Comparison of ENCODE assay signal across 20 cellular contexts in the genomic region with DNA sequence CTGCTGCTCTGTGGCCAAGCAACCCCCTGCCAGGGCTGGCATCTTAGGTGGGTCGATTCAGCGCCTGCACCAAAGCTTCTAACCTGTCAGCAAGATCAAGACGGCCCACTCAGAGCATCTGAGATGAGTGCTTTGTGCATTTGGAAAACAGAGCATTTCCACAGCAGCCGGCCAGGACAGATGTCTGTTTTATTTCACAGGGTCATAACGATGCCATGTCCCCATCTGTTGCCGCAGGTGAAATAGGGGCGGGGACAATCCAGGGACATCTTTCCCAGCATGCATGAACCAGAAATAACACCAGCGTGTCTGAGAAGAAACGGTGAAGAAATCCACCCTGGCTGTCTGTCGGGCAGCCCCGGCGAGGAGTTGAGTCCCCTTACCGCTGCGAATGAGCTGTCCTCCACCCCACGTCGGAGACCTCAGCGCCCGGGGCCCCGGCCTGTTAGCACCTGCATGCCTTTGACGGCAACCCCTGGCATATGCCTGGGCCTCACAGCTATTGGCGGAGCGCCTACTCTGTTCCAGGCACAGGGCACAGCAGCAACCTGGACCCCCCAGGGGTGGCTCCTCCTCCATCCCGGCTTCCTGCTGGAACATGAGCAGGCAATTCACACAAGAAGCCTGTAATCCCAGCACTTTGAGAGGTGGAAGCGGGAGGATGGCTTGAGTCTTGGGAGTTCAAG. TPM values are rescaled to one million over a fixed set of nuclear protein-coding genes. Genes with fewer than 3 reads are reported as not detected.
DNase-seq lines count a peak whose midpoint lies in the region; ATAC-seq and TF ChIP-seq lines count a peak whose summit lies in the region.
"Had no signal": no experiment of that assay in that cellular context is flagged by ENCODE, and none has a peak within 500 bp of the region (broad histone marks: within the 10 kb centered on the region; RNA-seq: fewer than 3 reads in every experiment).

No MANE protein-coding gene starts in this region.

- peaks cover 6% of the 10 kb centered on the region for H3F3A ChIP-seq in smooth muscle cell (ENCODE audit: low read depth)

- no peaks in the 10 kb centered on the region for H4K20me1 ChIP-seq in smooth muscle cell (ENCODE audit: low read depth)

- H3K27ac ChIP-seq in heart left ventricle, result no peak overlapping the region
- no peak overlapping the region for H3K27ac ChIP-seq in foreskin keratinocyte
- H3K27ac ChIP-seq in smooth muscle cell (ENCODE audit: low read depth), result peak overlapping the region; percentile 55
- H3K27ac ChIP-seq: HL-60, left ventricle myocardium inferior, tibial artery had no signal

- peaks cover 0 to 19% (median 0%) of the 10 kb centered on the region in 12 donors for H3K4me1 ChIP-seq in heart left ventricle
- H3K4me1 ChIP-seq in foreskin keratinocyte, result peaks cover 3% of the 10 kb centered on the region
- peaks cover 14% of the 10 kb centered on the region for H3K4me1 ChIP-seq in smooth muscle cell (ENCODE audit: low read depth)
- H3K4me1 ChIP-seq: tibial artery had no signal

- no peak overlapping the region for H3K4me3 Mint-ChIP-seq in endothelial cell (ENCODE audit: unreplicated experiment)
- H3K4me3 Mint-ChIP-seq: activated CD4-positive, alpha-beta T cell treated with anti-CD3 and anti-CD28 coated beads, Interleukin-2, amount 10 ng/mL, durations not matched to agents 7 days and 5 days; activated naive CD4-positive, alpha-beta T cell treated with anti-CD3 and anti-CD28 coated beads for 36 hours; CD4-positive, alpha-beta T cell had no signal

- no peak overlapping the region for H3K9ac ChIP-seq in smooth muscle cell (ENCODE audit: low read depth)

- intact Hi-C loops in cardiac septum (cut with DNase I) (no loop called here), heart left ventricle (cut with DNase I) (no loop called here)

- TF ChIP-seq CTCF in heart left ventricle (IDR thresholded peaks at IDR 0.05) (no peak), foreskin keratinocyte (conservative IDR thresholded peaks at IDR 0.05) (no peak), smooth muscle cell (IDR thresholded peaks at IDR 0.05; ENCODE audit: borderline replicate concordance, insufficient read depth, poor library complexity, severe bottlenecking) (no peak), endothelial cell (IDR thresholded peaks at IDR 0.05; ENCODE audit: unreplicated experiment) (no peak)

- no peaks in the 10 kb centered on the region for H3K79me2 ChIP-seq in smooth muscle cell (ENCODE audit: low read depth)

- H2AFZ ChIP-seq in smooth muscle cell (ENCODE audit: low read depth), result no peak overlapping the region

- H3K36me3 ChIP-seq in heart left ventricle, result no peaks in the 10 kb centered on the region
- no peaks in the 10 kb centered on the region for H3K36me3 ChIP-seq in smooth muscle cell (ENCODE audit: low read depth)
- H3K36me3 ChIP-seq: left ventricle myocardium inferior, tibial artery had no signal

- ATAC-seq in heart left ventricle, result no peak
- ATAC-seq in foreskin keratinocyte, result peak; percentile 52
- no peak for ATAC-seq in GM18867 (IDR thresholded peaks at IDR 0.05; ENCODE audit: unreplicated experiment)
- ATAC-seq: right cardiac atrium had no signal

- H3K4me2 ChIP-seq in smooth muscle cell, result peak overlapping the region; percentile 57

- no peaks in the 10 kb centered on the region for H3K36me3 Mint-ChIP-seq in endothelial cell (ENCODE audit: low read depth, unreplicated experiment)

- peaks cover 0 to 14% (median 0%) of the 10 kb centered on the region in 9 donors for H3K27me3 ChIP-seq in heart left ventricle
- no peaks in the 10 kb centered on the region for H3K27me3 ChIP-seq in foreskin keratinocyte
- no peaks in the 10 kb centered on the region for H3K27me3 ChIP-seq in smooth muscle cell (ENCODE audit: low read depth)

- H3K27ac Mint-ChIP-seq in endothelial cell (ENCODE audit: unreplicated experiment), result no peak overlapping the region
- H3K27ac Mint-ChIP-seq: activated CD4-positive, alpha-beta T cell treated with anti-CD3 and anti-CD28 coated beads, Interleukin-2, amount 10 ng/mL, durations not matched to agents 7 days and 5 days; activated naive CD4-positive, alpha-beta T cell treated with anti-CD3 and anti-CD28 coated beads for 36 hours; CD4-positive, alpha-beta T cell had no signal

- TF ChIP-seq POLR2A in heart left ventricle (IDR thresholded peaks at IDR 0.05), result no peak

- DNase-seq in cardiac septum (ENCODE audit: low spot score) (peak; percentile 63), heart left ventricle (no peak), NCI-H524 (lab: John Stamatoyannopoulos, UW) (peak; percentile 89 to 92), foreskin keratinocyte (peak in 1 of 2 donors; percentile 33), smooth muscle cell (lab: John Stamatoyannopoulos, UW; ENCODE audit: unreplicated experiment) (no peak), endothelial cell (ENCODE audit: low spot score) (no peak)
- no peak for DNase-seq in activated CD8-positive, alpha-beta memory T cell treated with anti-CD3 and anti-CD28 coated beads for 24 hours
- DNase-seq: activated CD4-positive, alpha-beta T cell treated with anti-CD3 and anti-CD28 coated beads, Interleukin-2, amount 10 ng/mL, durations not matched to agents 7 days and 5 days; activated naive CD4-positive, alpha-beta T cell treated with anti-CD3 and anti-CD28 coated beads for 36 hours; anterior cingulate cortex; CD4-positive, alpha-beta T cell; KBM-7; left ventricle myocardium inferior; NCI-H2029 treated with DMSO at 0.1 percent for 48 hours; NCI-H774; stimulated activated naive CD4-positive, alpha-beta T cell; tibial artery had no signal

- 61 to 65% (median 64%) methylated on average over 24 of the region's 24 CpGs for WGBS in heart left ventricle, 4 donors
- 71% methylated on average over 24 of the region's 24 CpGs for WGBS in smooth muscle cell (ENCODE audit: low lambda C conversion rate)

- H3K9me3 Mint-ChIP-seq in endothelial cell (ENCODE audit: unreplicated experiment), result no peaks in the 10 kb centered on the region
- H3K9me3 Mint-ChIP-seq: activated CD4-positive, alpha-beta T cell treated with anti-CD3 and anti-CD28 coated beads, Interleukin-2, amount 10 ng/mL, durations not matched to agents 7 days and 5 days; activated naive CD4-positive, alpha-beta T cell treated with anti-CD3 and anti-CD28 coated beads for 36 hours; CD4-positive, alpha-beta T cell had no signal

- H3K27me3 Mint-ChIP-seq in endothelial cell (ENCODE audit: unreplicated experiment), result peaks cover 12% of the 10 kb centered on the region
- H3K27me3 Mint-ChIP-seq: activated CD4-positive, alpha-beta T cell treated with anti-CD3 and anti-CD28 coated beads, Interleukin-2, amount 10 ng/mL, durations not matched to agents 7 days and 5 days; CD4-positive, alpha-beta T cell had no signal

- H3K9me3 ChIP-seq in heart left ventricle, result no peaks in the 10 kb centered on the region
- no peaks in the 10 kb centered on the region for H3K9me3 ChIP-seq in smooth muscle cell (replicated peaks; ENCODE audit: low read depth)
- H3K9me3 ChIP-seq: left ventricle myocardium inferior, tibial artery had no signal

- no peak overlapping the region for H3K4me3 ChIP-seq in heart left ventricle
- H3K4me3 ChIP-seq in smooth muscle cell, result no peak overlapping the region
- H3K4me3 ChIP-seq: left ventricle myocardium inferior, tibial artery had no signal

- H3K4me1 Mint-ChIP-seq in endothelial cell (ENCODE audit: unreplicated experiment), result no peaks in the 10 kb centered on the region

RNA-seq across cellular contexts. Expression of a gene that starts 30.6 kb away (rescaled TPM):
- total RNA-seq in cardiac septum (43.7 TPM), heart left ventricle (10 to 100 TPM; 21.9 to 56.0 (median 42.4) TPM), foreskin keratinocyte (5.4 and 7.0 TPM in 2 replicates), smooth muscle cell (8.1 and 10.5 TPM in 2 replicates), endothelial cell (ENCODE audit: unreplicated experiment) (53.7 TPM)
- polyA plus RNA-seq in heart left ventricle (10 to 100 TPM; 23.0 to 24.7 TPM), foreskin keratinocyte (4.5 and 6.0 TPM in 2 replicates), smooth muscle cell (8.5 and 19.9 TPM in 2 replicates)

RNA-seq across cellular contexts. Expression of a gene that starts 35.7 kb away (rescaled TPM):
- total RNA-seq in cardiac septum (0.78 TPM), heart left ventricle (1 to 10 TPM in 6 of 9 donors, under 1 TPM in 3; 0.28 to 2.1 (median 1.2) TPM), foreskin keratinocyte (20.1 and 39.2 TPM in 2 replicates), smooth muscle cell (0.81 and 1.6 TPM in 2 replicates), endothelial cell (ENCODE audit: unreplicated experiment) (6.3 TPM)
- polyA plus RNA-seq in heart left ventricle (1 to 10 TPM; 1.5 to 2.0 TPM), foreskin keratinocyte (25.1 and 50.0 TPM in 2 replicates), smooth muscle cell (1.3 and 4.3 TPM in 2 replicates)
- total RNA-seq: activated naive CD4-positive, alpha-beta T cell treated with anti-CD3 and anti-CD28 coated beads for 36 hours had no signal

Comparison
In these comparisons a context has a peak if more than half of its experiments do, and no peak if none do; other contexts are left out.
1. DNase-seq: peak in cardiac septum (single experiment) and NCI-H524 (2 of 2); none in heart left ventricle (0 of 5), smooth muscle cell (single experiment), activated CD8-positive, alpha-beta memory T cell treated with anti-CD3 and anti-CD28 coated beads for 24 hours (single experiment) and endothelial cell (single experiment).